11 cellular contexts compared by ENCODE assay signal in the genomic region with DNA sequence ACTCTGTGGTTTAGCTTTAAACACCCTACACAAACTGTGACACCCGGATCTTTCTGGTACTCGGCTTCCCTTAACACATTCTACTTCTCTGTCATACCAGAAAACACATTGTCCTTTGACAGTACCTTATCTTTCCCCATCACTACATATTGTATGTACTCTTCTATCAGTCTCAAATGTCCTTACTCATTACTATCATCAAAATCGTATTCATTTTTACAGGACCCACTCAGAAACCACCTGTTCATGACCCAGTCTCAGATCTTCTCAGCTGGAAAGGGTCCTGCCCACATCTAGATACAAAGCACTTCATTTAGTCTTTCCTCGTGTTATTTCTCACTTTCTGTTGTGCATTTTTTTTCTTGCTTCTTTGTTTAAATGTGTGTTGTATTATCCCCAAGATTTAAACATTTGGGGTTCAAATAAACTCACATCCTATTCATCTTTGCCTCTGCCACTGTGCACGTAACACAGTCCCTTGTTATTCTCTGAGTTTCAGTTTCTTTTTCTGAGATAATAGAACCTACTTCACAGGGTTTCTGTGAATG. TPM values are rescaled to one million over a fixed set of nuclear protein-coding genes. Genes with fewer than 3 reads are reported as not detected.
DNase-seq lines count a peak whose midpoint lies in the region; ATAC-seq and TF ChIP-seq lines count a peak whose summit lies in the region.
"Had no signal": no experiment of that assay in that cellular context is flagged by ENCODE, and none has a peak within 500 bp of the region (broad histone marks: within the 10 kb centered on the region; RNA-seq: fewer than 3 reads in every experiment).

No MANE protein-coding gene starts in this region.

- POLR2A ChIA-PET in activated CD4-positive, alpha-beta T cell treated with anti-CD3 and anti-CD28 coated beads, Interleukin-2, amount 10 ng/mL, durations not matched to agents 7 days and 5 days (lab: Charles Lee): interaction anchor here (0.5 to 0.6 kb wide), 2 partner anchors 10 to 15 kb away, joined by 3 read pairs; no protein-coding TSS in a partner anchor
- POLR2A ChIA-PET in activated CD8-positive, alpha-beta T cell treated with anti-CD3 and anti-CD28 coated beads, Interleukin-2, amount 10 ng/mL, durations not matched to agents 7 days and 5 days (lab: Charles Lee): interaction anchor here (0.6 to 2.0 kb wide), 8 partner anchors 10 to 532 kb away, joined by 3 to 13 read pairs (median 5); no protein-coding TSS in a partner anchor

- ATAC-seq in HG02885 (IDR thresholded peaks at IDR 0.05; ENCODE audit: poor library complexity, unreplicated experiment) (peak; percentile 58), SK-N-SH treated with all-trans-retinoic acid at 6 μM for 48 hours (no peak)
- peak; percentile 80 for ATAC-seq in activated CD8-positive, alpha-beta T cell treated with anti-CD3 and anti-CD28 coated beads, Interleukin-2, amount 10 ng/mL, durations not matched to agents 7 days and 5 days

- H3K27ac ChIP-seq in stomach: peak overlapping the region in 4 of 5 donors; percentile 50 to 81 (median 72)
- H3K27ac ChIP-seq: SJSA1 had no signal

- peak; percentile 35 for DNase-seq in activated CD4-positive, alpha-beta T cell treated with anti-CD3 and anti-CD28 coated beads, Interleukin-2, amount 10 ng/mL, durations not matched to agents 7 days and 5 days
- no peak for DNase-seq in activated CD4-positive, alpha-beta T cell treated with anti-CD3 and anti-CD28 coated beads, Interleukin-2, amount 50 U/mL, for 4 hours
- no peak for DNase-seq in activated CD8-positive, alpha-beta T cell treated with anti-CD3 and anti-CD28 coated beads, Interleukin-2, amount 10 ng/mL, durations not matched to agents 7 days and 5 days
- DNase-seq in stomach (peak; percentile 10), HT-29 (ENCODE audit: low spot score) (no peak), NCI-H2227 (lab: John Stamatoyannopoulos, UW; ENCODE audit: unreplicated experiment) (no peak)
- DNase-seq: stimulated activated CD4-positive, alpha-beta T cell treated with anti-CD3 and anti-CD28 coated beads, Interleukin-4, amount 100 ng/mL, for 4 hours had no signal

- peaks cover 50% of the 10 kb centered on the region for H3K4me1 Mint-ChIP-seq in activated CD4-positive, alpha-beta T cell treated with anti-CD3 and anti-CD28 coated beads, Interleukin-2, amount 10 ng/mL, durations not matched to agents 7 days and 5 days
- H3K4me1 Mint-ChIP-seq in activated CD8-positive, alpha-beta T cell treated with anti-CD3 and anti-CD28 coated beads, Interleukin-2, amount 10 ng/mL, durations not matched to agents 7 days and 5 days (ENCODE audit: low read depth): peaks cover 40% of the 10 kb centered on the region

- peaks cover 2% of the 10 kb centered on the region for H3K27me3 Mint-ChIP-seq in activated CD4-positive, alpha-beta T cell treated with anti-CD3 and anti-CD28 coated beads, Interleukin-2, amount 10 ng/mL, durations not matched to agents 7 days and 5 days
- no peaks in the 10 kb centered on the region for H3K27me3 Mint-ChIP-seq in activated CD8-positive, alpha-beta T cell treated with anti-CD3 and anti-CD28 coated beads, Interleukin-2, amount 10 ng/mL, durations not matched to agents 7 days and 5 days (ENCODE audit: low read depth)

- H3K9me3 Mint-ChIP-seq in activated CD4-positive, alpha-beta T cell treated with anti-CD3 and anti-CD28 coated beads, Interleukin-2, amount 10 ng/mL, durations not matched to agents 7 days and 5 days: no peaks in the 10 kb centered on the region
- H3K9me3 Mint-ChIP-seq in activated CD8-positive, alpha-beta T cell treated with anti-CD3 and anti-CD28 coated beads, Interleukin-2, amount 10 ng/mL, durations not matched to agents 7 days and 5 days (ENCODE audit: insufficient read depth): no peaks in the 10 kb centered on the region

- peaks cover 18 to 49% (median 32%) of the 10 kb centered on the region in 4 donors for H3K4me1 ChIP-seq in stomach

- no peaks in the 10 kb centered on the region for H3K36me3 ChIP-seq in stomach
- H3K36me3 ChIP-seq: SJSA1 had no signal

- intact Hi-C loops in stomach (cut with DNase I; ENCODE audit: low total_unique reads): no loop called here

- 17 to 43% (median 26%) methylated on average over 5 of the region's 5 CpGs for WGBS in stomach, 5 donors

- TF ChIP-seq POLR2A in stomach (IDR thresholded peaks at IDR 0.05): no peak

- TF ChIP-seq EP300 in stomach (IDR thresholded peaks at IDR 0.05): no peak

- peaks cover 3% of the 10 kb centered on the region for H3K36me3 Mint-ChIP-seq in activated CD4-positive, alpha-beta T cell treated with anti-CD3 and anti-CD28 coated beads, Interleukin-2, amount 10 ng/mL, durations not matched to agents 7 days and 5 days (ENCODE audit: low read depth)
- H3K36me3 Mint-ChIP-seq in activated CD8-positive, alpha-beta T cell treated with anti-CD3 and anti-CD28 coated beads, Interleukin-2, amount 10 ng/mL, durations not matched to agents 7 days and 5 days (ENCODE audit: low read depth): no peaks in the 10 kb centered on the region

- H3K4me3 ChIP-seq in stomach: peak overlapping the region in 3 of 4 donors; percentile 3 to 27 (median 9)
- H3K4me3 ChIP-seq: SJSA1 had no signal

- no peaks in the 10 kb centered on the region for H3K9me3 ChIP-seq in stomach
- H3K9me3 ChIP-seq: SJSA1 had no signal

- CTCF ChIA-PET in activated CD4-positive, alpha-beta T cell treated with anti-CD3 and anti-CD28 coated beads, Interleukin-2, amount 10 ng/mL, durations not matched to agents 7 days and 5 days (lab: Charles Lee): interaction anchor here (1.3 to 8.8 kb wide), 7 partner anchors 9 to 80 kb away, joined by 3 to 124 read pairs (median 9); no protein-coding TSS in a partner anchor
- CTCF ChIA-PET in activated CD8-positive, alpha-beta T cell treated with anti-CD3 and anti-CD28 coated beads, Interleukin-2, amount 10 ng/mL, durations not matched to agents 7 days and 5 days (lab: Charles Lee): interaction anchor here (0.6 to 10.0 kb wide), 10 partner anchors 15 to 139 kb away, joined by 3 to 386 read pairs (median 31); no protein-coding TSS in a partner anchor

- H3K27me3 ChIP-seq in stomach: no peaks in the 10 kb centered on the region
- H3K27me3 ChIP-seq: SJSA1 had no signal

- H3K27ac Mint-ChIP-seq in activated CD4-positive, alpha-beta T cell treated with anti-CD3 and anti-CD28 coated beads, Interleukin-2, amount 10 ng/mL, durations not matched to agents 7 days and 5 days: peak overlapping the region; percentile 98
- H3K27ac Mint-ChIP-seq in activated CD8-positive, alpha-beta T cell treated with anti-CD3 and anti-CD28 coated beads, Interleukin-2, amount 10 ng/mL, durations not matched to agents 7 days and 5 days: peak overlapping the region; percentile 91

- no peak for TF ChIP-seq CTCF in stomach (IDR thresholded peaks at IDR 0.05)

- H3K4me3 Mint-ChIP-seq in activated CD4-positive, alpha-beta T cell treated with anti-CD3 and anti-CD28 coated beads, Interleukin-2, amount 10 ng/mL, durations not matched to agents 7 days and 5 days: peak overlapping the region; percentile 76
- peak overlapping the region; percentile 75 for H3K4me3 Mint-ChIP-seq in activated CD8-positive, alpha-beta T cell treated with anti-CD3 and anti-CD28 coated beads, Interleukin-2, amount 10 ng/mL, durations not matched to agents 7 days and 5 days

TF ChIP-seq in SK-N-SH treated with all-trans-retinoic acid at 6 μM for 48 hours, 23 proteins besides CTCF, POLR2A, EP300 and RAD21:
- no peak for TF ChIP-seq PPARA (CRISPR knock-in tag; IDR thresholded peaks at IDR 0.05; ENCODE audit: borderline replicate concordance)
- TF ChIP-seq ESRRG (CRISPR knock-in tag; IDR thresholded peaks at IDR 0.05): no peak
- TF ChIP-seq ZFP30 (CRISPR knock-in tag; IDR thresholded peaks at IDR 0.05): no peak
- no peak for TF ChIP-seq ISL1 (CRISPR knock-in tag; IDR thresholded peaks at IDR 0.05)
- no peak for TF ChIP-seq BACH2 (CRISPR knock-in tag; IDR thresholded peaks at IDR 0.05; ENCODE audit: borderline replicate concordance)
- no peak for TF ChIP-seq PATZ1 (CRISPR knock-in tag; IDR thresholded peaks at IDR 0.05; ENCODE audit: borderline replicate concordance)
- TF ChIP-seq CSDC2 (CRISPR knock-in tag; IDR thresholded peaks at IDR 0.05): no peak
- no peak for TF ChIP-seq POU6F1 (CRISPR knock-in tag; IDR thresholded peaks at IDR 0.05; ENCODE audit: borderline replicate concordance, low read depth)
- TF ChIP-seq TCF4 (CRISPR knock-in tag; IDR thresholded peaks at IDR 0.05; ENCODE audit: borderline replicate concordance): no peak

RNA-seq across cellular contexts. Expression of gene CD34, which starts 27.7 kb away (rescaled TPM):
- total RNA-seq in activated CD4-positive, alpha-beta T cell treated with anti-CD3 and anti-CD28 coated beads, Interleukin-2, amount 10 ng/mL, durations not matched to agents 7 days and 5 days: under 1 TPM in 1 of 2 experiments, not detected in 1; 0.05 TPM
- total RNA-seq in activated CD8-positive, alpha-beta T cell treated with anti-CD3 and anti-CD28 coated beads, Interleukin-2, amount 10 ng/mL, durations not matched to agents 7 days and 5 days: not detected
- 10 to 100 TPM in 4 of 5 donors, 1 to 10 TPM in 1; 9.4 to 31.2 (median 14.0) TPM for total RNA-seq in stomach
- 1 to 10 TPM; 3.2 to 9.2 (median 6.9) TPM for polyA plus RNA-seq in stomach
- total RNA-seq in HT-29 (2014; rRNA removed; shearing (Covaris generic)): not detected in 2 replicates
- total RNA-seq: bronchial epithelial cell had no signal

Comparison
In these comparisons a context has a peak if more than half of its experiments do, and no peak if none do; other contexts are left out.
1. DNase-seq: peak in activated CD4-positive, alpha-beta T cell treated with anti-CD3 and anti-CD28 coated beads, Interleukin-2, amount 10 ng/mL, durations not matched to agents 7 days and 5 days (single experiment) and stomach (single experiment); none in activated CD4-positive, alpha-beta T cell treated with anti-CD3 and anti-CD28 coated beads, Interleukin-2, amount 50 U/mL, for 4 hours (0 of 2), activated CD8-positive, alpha-beta T cell treated with anti-CD3 and anti-CD28 coated beads, Interleukin-2, amount 10 ng/mL, durations not matched to agents 7 days and 5 days (single experiment), HT-29 (single experiment) and NCI-H2227 (single experiment).
2. RNA of gene CD34, which starts 27.7 kb away (total RNA-seq): 9.4 to 31.2 TPM in stomach; 0.05 TPM in activated CD4-positive, alpha-beta T cell treated with anti-CD3 and anti-CD28 coated beads, Interleukin-2, amount 10 ng/mL, durations not matched to agents 7 days and 5 days, not detected in activated CD8-positive, alpha-beta T cell treated with anti-CD3 and anti-CD28 coated beads, Interleukin-2, amount 10 ng/mL, durations not matched to agents 7 days and 5 days and not detected in HT-29; every median in the first group is over 4 times any median in the second.